In genomic region chr2:123162400-123163016, GRCh38 we compare ENCODE assay signal across 2 cellular contexts.
TF ChIP-seq lines count a peak whose summit lies in the region.

No MANE protein-coding gene starts in this region.

TF ChIP-seq in HepG2, 621 proteins besides CTCF, POLR2A, EP300 and RAD21 (continued from another document):
- TF ChIP-seq PCBP1 (IDR thresholded peaks at IDR 0.05; ENCODE audit: borderline replicate concordance, low read depth, low read length) (0 out of 2 replicates have a peak, but pooled peaks have one; percentile 59), ZNF619 (CRISPR knock-in tag; IDR thresholded peaks at IDR 0.05) (no peak), SRF (IDR thresholded peaks at IDR 0.05; ENCODE audit: low read depth, low read length) (no peak), HOXD1 (CRISPR knock-in tag; IDR thresholded peaks at IDR 0.05) (no peak), ETS1 (CRISPR knock-in tag; IDR thresholded peaks at IDR 0.05) (no peak), ZNF775 (CRISPR knock-in tag; IDR thresholded peaks at IDR 0.05; ENCODE audit: borderline replicate concordance) (no peak), ZUFSP (CRISPR knock-in tag; IDR thresholded peaks at IDR 0.05; ENCODE audit: borderline replicate concordance) (no peak), HOXA5 (CRISPR knock-in tag; IDR thresholded peaks at IDR 0.05) (no peak), TMF1 (CRISPR knock-in tag; IDR thresholded peaks at IDR 0.05; ENCODE audit: low read depth) (no peak), EEA1 (CRISPR knock-in tag; IDR thresholded peaks at IDR 0.05; ENCODE audit: borderline replicate concordance) (no peak), NFE2 (CRISPR knock-in tag; IDR thresholded peaks at IDR 0.05) (no peak), HNRNPK (IDR thresholded peaks at IDR 0.05; ENCODE audit: low read depth, low read length, poor library complexity, severe bottlenecking) (peak; percentile 98)
TF ChIP-seq in HepG2: peak in this region for 2.

TF ChIP-seq in K562, 482 proteins besides CTCF, POLR2A, EP300 and RAD21 (continued from another document):
- TF ChIP-seq PCBP2 (IDR thresholded peaks at IDR 0.05; ENCODE audit: low read depth, low read length, poor library complexity, severe bottlenecking) (peak; percentile 90), PCBP1 (IDR thresholded peaks at IDR 0.05; ENCODE audit: low read depth, low read length, poor library complexity, severe bottlenecking) (peak; percentile 59), ZFP30 (CRISPR knock-in tag; IDR thresholded peaks at IDR 0.05; ENCODE audit: borderline replicate concordance) (no peak)
